Comparison of ENCODE assay signal across 7 cellular contexts in genomic region chr16:53745126-53745525, GRCh38. TPM values are rescaled to one million over a fixed set of nuclear protein-coding genes. Genes with fewer than 3 reads are reported as not detected.
DNase-seq lines count a peak whose midpoint lies in the region; ATAC-seq and TF ChIP-seq lines count a peak whose summit lies in the region.

No MANE protein-coding gene starts in this region.

- TF ChIP-seq CTCF in neural progenitor cell (IDR thresholded peaks at IDR 0.05): no peak
- TF ChIP-seq CTCF in activated CD8-positive, alpha-beta T cell treated with anti-CD3 and anti-CD28 coated beads for 36 hours (IDR thresholded peaks at IDR 0.05): no peak

- H3K36me3 ChIP-seq in HUES48 (ENCODE audit: control insufficient read depth, insufficient read depth, low read length) (no peaks in the 10 kb centered on the region), neural progenitor cell (no peaks in the 10 kb centered on the region)

- H3K27me3 ChIP-seq in HUES48 (ENCODE audit: control insufficient read depth, insufficient read depth, low read length) (no peaks in the 10 kb centered on the region), neural progenitor cell (no peaks in the 10 kb centered on the region)

- DNase-seq in Caki2 (ENCODE audit: low read depth): peak; percentile 70
- no peak for DNase-seq in central memory CD8-positive, alpha-beta T cell (ENCODE audit: low spot score in 2 of 2)
- DNase-seq in neural progenitor cell (ENCODE audit: low spot score): no peak
- no peak for DNase-seq in activated CD8-positive, alpha-beta T cell treated with anti-CD3 and anti-CD28 coated beads for 36 hours
- DNase-seq in NCI-H1092 (lab: John Stamatoyannopoulos, UW): no peak

- in situ Hi-C loops in Caki2 (cut with HindIII; ENCODE audit: low pct_unique_long_range_greater_than_20kb, low sequenced_read_pairs): no loop called here

- no peaks in the 10 kb centered on the region for H3K27me3 Mint-ChIP-seq in central memory CD8-positive, alpha-beta T cell
- no peaks in the 10 kb centered on the region for H3K27me3 Mint-ChIP-seq in neural progenitor cell (ENCODE audit: insufficient read depth, low read depth)
- no peaks in the 10 kb centered on the region for H3K27me3 Mint-ChIP-seq in activated CD8-positive, alpha-beta T cell treated with anti-CD3 and anti-CD28 coated beads for 36 hours

- no peak for ATAC-seq in central memory CD8-positive, alpha-beta T cell (replicated peaks; ENCODE audit: extremely low read depth, poor library complexity, severe bottlenecking)
- ATAC-seq in activated CD8-positive, alpha-beta T cell treated with anti-CD3 and anti-CD28 coated beads for 36 hours: no peak
- ATAC-seq in GM19455 (IDR thresholded peaks at IDR 0.05; ENCODE audit: unreplicated experiment): no peak

- no peaks in the 10 kb centered on the region for H4K20me1 ChIP-seq in neural progenitor cell (ENCODE audit: low read depth)

- CTCF ChIA-PET in activated CD8-positive, alpha-beta T cell treated with anti-CD3 and anti-CD28 coated beads for 36 hours (lab: Charles Lee): interaction anchor here (1.1 to 4.5 kb wide), 3 partner anchors 9 to 197 kb away, joined by 4 to 22 read pairs (median 19); partner anchors contain the start of genes FTO and RPGRIP1L

- peaks cover 69% of the 10 kb centered on the region for H3K79me2 ChIP-seq in neural progenitor cell (ENCODE audit: low read depth)

- H3K4me3 ChIP-seq in HUES48 (ENCODE audit: low read depth, low read length) (no peak overlapping the region), neural progenitor cell (no peak overlapping the region)

- H3K9me3 Mint-ChIP-seq in central memory CD8-positive, alpha-beta T cell: no peaks in the 10 kb centered on the region
- peaks cover 16% of the 10 kb centered on the region for H3K9me3 Mint-ChIP-seq in neural progenitor cell
- peaks cover 6% of the 10 kb centered on the region for H3K9me3 Mint-ChIP-seq in activated CD8-positive, alpha-beta T cell treated with anti-CD3 and anti-CD28 coated beads for 36 hours

- peaks cover 15% of the 10 kb centered on the region for H3K4me1 ChIP-seq in HUES48 (ENCODE audit: control insufficient read depth, insufficient read depth, low read length)
- H3K4me1 ChIP-seq in neural progenitor cell: peaks cover 9% of the 10 kb centered on the region

- peak overlapping the region; percentile 52 for H3K27ac Mint-ChIP-seq in central memory CD8-positive, alpha-beta T cell (ENCODE audit: low read depth)
- peak overlapping the region; percentile 76 for H3K27ac Mint-ChIP-seq in neural progenitor cell
- H3K27ac Mint-ChIP-seq in activated CD8-positive, alpha-beta T cell treated with anti-CD3 and anti-CD28 coated beads for 36 hours: no peak overlapping the region

- no peak overlapping the region for H3K4me2 ChIP-seq in neural progenitor cell

- POLR2A ChIA-PET in activated CD8-positive, alpha-beta T cell treated with anti-CD3 and anti-CD28 coated beads for 36 hours (lab: Charles Lee): interaction anchor here (0.6 kb wide), 1 partner anchor 36 kb away, joined by 4 read pairs; no protein-coding TSS in a partner anchor

- no peak overlapping the region for H2AFZ ChIP-seq in neural progenitor cell (replicated peaks)

- H3K27ac ChIP-seq in HUES48 (ENCODE audit: low read depth, low read length): peak overlapping the region; percentile 65
- no peak overlapping the region for H3K27ac ChIP-seq in neural progenitor cell

- peaks cover 30% of the 10 kb centered on the region for H3K4me1 Mint-ChIP-seq in central memory CD8-positive, alpha-beta T cell
- peaks cover 34% of the 10 kb centered on the region for H3K4me1 Mint-ChIP-seq in neural progenitor cell
- H3K4me1 Mint-ChIP-seq in activated CD8-positive, alpha-beta T cell treated with anti-CD3 and anti-CD28 coated beads for 36 hours (ENCODE audit: low read depth): peaks cover 34% of the 10 kb centered on the region

- H3K4me3 Mint-ChIP-seq in central memory CD8-positive, alpha-beta T cell: no peak overlapping the region
- no peak overlapping the region for H3K4me3 Mint-ChIP-seq in neural progenitor cell
- no peak overlapping the region for H3K4me3 Mint-ChIP-seq in activated CD8-positive, alpha-beta T cell treated with anti-CD3 and anti-CD28 coated beads for 36 hours

- intact Hi-C loops in activated CD8-positive, alpha-beta T cell treated with anti-CD3 and anti-CD28 coated beads for 36 hours (cut with micrococcal nuclease): no loop called here

- no peak overlapping the region for H3K9ac ChIP-seq in HUES48 (ENCODE audit: low read depth, low read length)
- H3K9ac ChIP-seq in neural progenitor cell: no peak overlapping the region

- H3K9me3 ChIP-seq in HUES48 (ENCODE audit: control insufficient read depth, insufficient read depth, low read length) (no peaks in the 10 kb centered on the region; the same call in 1 of the 2 replicates), neural progenitor cell (ENCODE audit: low read depth) (peaks cover 10% of the 10 kb centered on the region)

- H3F3A ChIP-seq in neural progenitor cell (ENCODE audit: low read depth): no peaks in the 10 kb centered on the region

- no peaks in the 10 kb centered on the region for H3K36me3 Mint-ChIP-seq in central memory CD8-positive, alpha-beta T cell (ENCODE audit: insufficient read depth)
- peaks cover 4% of the 10 kb centered on the region for H3K36me3 Mint-ChIP-seq in neural progenitor cell
- peaks cover 2% of the 10 kb centered on the region for H3K36me3 Mint-ChIP-seq in activated CD8-positive, alpha-beta T cell treated with anti-CD3 and anti-CD28 coated beads for 36 hours (ENCODE audit: low read depth)

RNA-seq across cellular contexts. Expression of gene FTO, which starts 41.2 kb away (rescaled TPM):
- 44.3 and 45.9 TPM in 2 replicates for total RNA-seq in Caki2 (2014; rRNA removed; shearing (Covaris generic); ENCODE audit: low replicate concordance)
- 110 TPM in 2 replicates for total RNA-seq in neural progenitor cell (ENCODE audit: low replicate concordance)
- total RNA-seq in activated CD8-positive, alpha-beta T cell treated with anti-CD3 and anti-CD28 coated beads for 36 hours: 10 to 100 TPM; 48.6 to 53.2 TPM

RNA-seq across cellular contexts. Expression of gene RPGRIP1L, which starts 41.5 kb away (rescaled TPM):
- total RNA-seq in Caki2 (2014; rRNA removed; shearing (Covaris generic); ENCODE audit: low replicate concordance): 11.0 and 13.1 TPM in 2 replicates
- total RNA-seq in neural progenitor cell (ENCODE audit: low replicate concordance): 18.6 and 23.2 TPM in 2 replicates
- total RNA-seq in activated CD8-positive, alpha-beta T cell treated with anti-CD3 and anti-CD28 coated beads for 36 hours: 1 to 10 TPM; 6.0 to 6.2 TPM
